In the genomic region with DNA sequence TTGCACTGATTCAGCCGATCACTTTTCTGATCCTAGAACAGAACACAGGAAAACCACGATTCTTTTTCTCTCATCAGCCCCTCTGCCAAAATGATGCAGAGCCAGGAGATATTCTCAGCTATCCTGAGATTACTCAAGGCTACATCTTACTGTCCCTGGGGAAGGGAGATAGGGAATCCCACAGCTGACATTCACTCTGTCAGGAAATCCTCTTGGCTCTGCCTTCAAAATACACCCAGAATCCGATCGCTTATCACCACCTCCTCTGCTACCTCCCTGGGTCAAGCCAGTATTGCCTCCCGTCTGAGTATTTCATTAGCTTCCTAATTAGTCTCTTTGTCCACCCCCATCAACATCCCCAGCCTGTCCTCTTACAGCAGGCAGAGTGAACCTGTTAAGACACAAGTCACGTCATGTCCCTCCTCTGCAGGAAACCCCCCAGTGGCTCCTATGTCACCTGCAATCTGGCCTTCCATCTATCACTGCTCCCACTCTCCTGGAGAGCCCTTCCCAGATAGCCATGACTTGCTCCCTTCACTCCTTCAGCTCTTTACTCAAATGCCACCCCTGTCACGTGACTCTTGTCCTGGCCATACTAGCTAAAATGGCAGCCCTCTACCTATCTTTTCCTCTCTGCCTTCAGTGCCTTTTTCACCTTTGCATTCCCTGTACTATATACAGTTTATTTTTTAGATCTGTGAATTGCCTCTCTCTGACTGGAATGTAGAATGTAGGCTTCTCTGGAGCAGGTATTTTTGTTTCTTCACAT, we compare ENCODE assay signal across 1 cellular context.
TF ChIP-seq lines count a peak whose summit lies in the region.

No MANE protein-coding gene starts in this region.

TF ChIP-seq in GM23338, 12 proteins besides CTCF, POLR2A, EP300 and RAD21 (continued from another document):
- TF ChIP-seq, protein P1, sequence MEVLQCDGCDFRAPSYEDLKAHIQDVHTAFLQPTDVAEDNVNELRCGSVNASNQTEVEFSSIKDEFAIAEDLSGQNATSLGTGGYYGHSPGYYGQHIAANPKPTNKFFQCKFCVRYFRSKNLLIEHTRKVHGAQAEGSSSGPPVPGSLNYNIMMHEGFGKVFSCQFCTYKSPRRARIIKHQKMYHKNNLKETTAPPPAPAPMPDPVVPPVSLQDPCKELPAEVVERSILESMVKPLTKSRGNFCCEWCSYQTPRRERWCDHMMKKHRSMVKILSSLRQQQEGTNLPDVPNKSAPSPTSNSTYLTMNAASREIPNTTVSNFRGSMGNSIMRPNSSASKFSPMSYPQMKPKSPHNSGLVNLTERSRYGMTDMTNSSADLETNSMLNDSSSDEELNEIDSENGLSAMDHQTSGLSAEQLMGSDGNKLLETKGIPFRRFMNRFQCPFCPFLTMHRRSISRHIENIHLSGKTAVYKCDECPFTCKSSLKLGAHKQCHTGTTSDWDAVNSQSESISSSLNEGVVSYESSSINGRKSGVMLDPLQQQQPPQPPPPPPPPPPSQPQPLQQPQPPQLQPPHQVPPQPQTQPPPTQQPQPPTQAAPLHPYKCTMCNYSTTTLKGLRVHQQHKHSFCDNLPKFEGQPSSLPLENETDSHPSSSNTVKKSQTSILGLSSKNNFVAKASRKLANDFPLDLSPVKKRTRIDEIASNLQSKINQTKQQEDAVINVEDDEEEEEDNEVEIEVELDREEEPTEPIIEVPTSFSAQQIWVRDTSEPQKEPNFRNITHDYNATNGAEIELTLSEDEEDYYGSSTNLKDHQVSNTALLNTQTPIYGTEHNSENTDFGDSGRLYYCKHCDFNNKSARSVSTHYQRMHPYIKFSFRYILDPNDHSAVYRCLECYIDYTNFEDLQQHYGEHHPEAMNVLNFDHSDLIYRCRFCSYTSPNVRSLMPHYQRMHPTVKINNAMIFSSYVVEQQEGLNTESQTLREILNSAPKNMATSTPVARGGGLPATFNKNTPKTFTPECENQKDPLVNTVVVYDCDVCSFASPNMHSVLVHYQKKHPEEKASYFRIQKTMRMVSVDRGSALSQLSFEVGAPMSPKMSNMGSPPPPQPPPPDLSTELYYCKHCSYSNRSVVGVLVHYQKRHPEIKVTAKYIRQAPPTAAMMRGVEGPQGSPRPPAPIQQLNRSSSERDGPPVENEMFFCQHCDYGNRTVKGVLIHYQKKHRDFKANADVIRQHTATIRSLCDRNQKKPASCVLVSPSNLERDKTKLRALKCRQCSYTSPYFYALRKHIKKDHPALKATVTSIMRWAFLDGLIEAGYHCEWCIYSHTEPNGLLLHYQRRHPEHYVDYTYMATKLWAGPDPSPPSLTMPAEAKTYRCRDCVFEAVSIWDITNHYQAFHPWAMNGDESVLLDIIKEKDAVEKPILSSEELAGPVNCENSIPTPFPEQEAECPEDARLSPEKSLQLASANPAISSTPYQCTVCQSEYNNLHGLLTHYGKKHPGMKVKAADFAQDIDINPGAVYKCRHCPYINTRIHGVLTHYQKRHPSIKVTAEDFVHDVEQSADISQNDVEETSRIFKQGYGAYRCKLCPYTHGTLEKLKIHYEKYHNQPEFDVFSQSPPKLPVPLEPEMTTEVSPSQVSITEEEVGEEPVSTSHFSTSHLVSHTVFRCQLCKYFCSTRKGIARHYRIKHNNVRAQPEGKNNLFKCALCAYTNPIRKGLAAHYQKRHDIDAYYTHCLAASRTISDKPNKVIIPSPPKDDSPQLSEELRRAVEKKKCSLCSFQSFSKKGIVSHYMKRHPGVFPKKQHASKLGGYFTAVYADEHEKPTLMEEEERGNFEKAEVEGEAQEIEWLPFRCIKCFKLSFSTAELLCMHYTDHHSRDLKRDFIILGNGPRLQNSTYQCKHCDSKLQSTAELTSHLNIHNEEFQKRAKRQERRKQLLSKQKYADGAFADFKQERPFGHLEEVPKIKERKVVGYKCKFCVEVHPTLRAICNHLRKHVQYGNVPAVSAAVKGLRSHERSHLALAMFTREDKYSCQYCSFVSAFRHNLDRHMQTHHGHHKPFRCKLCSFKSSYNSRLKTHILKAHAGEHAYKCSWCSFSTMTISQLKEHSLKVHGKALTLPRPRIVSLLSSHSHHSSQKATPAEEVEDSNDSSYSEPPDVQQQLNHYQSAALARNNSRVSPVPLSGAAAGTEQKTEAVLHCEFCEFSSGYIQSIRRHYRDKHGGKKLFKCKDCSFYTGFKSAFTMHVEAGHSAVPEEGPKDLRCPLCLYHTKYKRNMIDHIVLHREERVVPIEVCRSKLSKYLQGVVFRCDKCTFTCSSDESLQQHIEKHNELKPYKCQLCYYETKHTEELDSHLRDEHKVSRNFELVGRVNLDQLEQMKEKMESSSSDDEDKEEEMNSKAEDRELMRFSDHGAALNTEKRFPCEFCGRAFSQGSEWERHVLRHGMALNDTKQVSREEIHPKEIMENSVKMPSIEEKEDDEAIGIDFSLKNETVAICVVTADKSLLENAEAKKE (CRISPR knock-in tag; IDR thresholded peaks at IDR 0.05) = no peak
- TF ChIP-seq EZH2 (IDR thresholded peaks at IDR 0.05; ENCODE audit: low read depth, unreplicated experiment) = no peak
- TF ChIP-seq EZH2phosphoT487 (IDR thresholded peaks at IDR 0.05; ENCODE audit: unreplicated experiment) = no peak
- TF ChIP-seq NANOG (IDR thresholded peaks at IDR 0.05; ENCODE audit: borderline replicate concordance) = no peak
